ENCODE assay signal across 21 cellular contexts in genomic region chr19:18783958-18784785, GRCh38. TPM values are rescaled to one million over a fixed set of nuclear protein-coding genes. Genes with fewer than 3 reads are reported as not detected.
"Had no signal": no experiment of that assay in that cellular context is flagged by ENCODE, and none has a peak within 500 bp of the region (broad histone marks: within the 10 kb centered on the region; RNA-seq: fewer than 3 reads in every experiment).

No MANE protein-coding gene starts in this region.

- DNase-seq: activated CD4-positive, alpha-beta memory T cell treated with anti-CD3 and anti-CD28 coated beads, Interleukin-2, amount 10 ng/mL, durations not matched to agents 7 days and 5 days; activated CD8-positive, alpha-beta memory T cell treated with anti-CD3 and anti-CD28 coated beads for 24 hours; activated CD8-positive, alpha-beta memory T cell treated with anti-CD3 and anti-CD28 coated beads, Interleukin-2, amount 10 ng/mL, durations not matched to agents 7 days and 5 days; activated naive CD4-positive, alpha-beta T cell treated with Interleukin-2 at 50 U/mL for 16 hours; NCI-H1092; NCI-H1436 treated with DMSO at 0.1 percent for 48 hours; NCI-H2107; NCI-H2227 treated with DMSO at 0.1 percent for 48 hours; NCI-H524 treated with DMSO at 0.1 percent for 48 hours; SHP77 treated with DMSO at 0.1 percent for 48 hours had no signal

- H3K36me3 ChIP-seq: SJSA1 had no signal

- H3K36me3 Mint-ChIP-seq: activated naive CD8-positive, alpha-beta T cell had no signal

- H3K4me2 ChIP-seq: KMS-11, SK-N-SH had no signal

- H3K27me3 ChIP-seq: SJSA1 had no signal

- H3K4me3 Mint-ChIP-seq: activated CD4-positive, alpha-beta memory T cell treated with anti-CD3 and anti-CD28 coated beads, Interleukin-2, amount 10 ng/mL, durations not matched to agents 7 days and 5 days; activated CD4-positive, alpha-beta T cell treated with anti-CD3 and anti-CD28 coated beads for 36 hours; activated CD8-positive, alpha-beta memory T cell treated with anti-CD3 and anti-CD28 coated beads, Interleukin-2, amount 10 ng/mL, durations not matched to agents 7 days and 5 days; activated naive CD8-positive, alpha-beta T cell; activated naive CD8-positive, alpha-beta T cell treated with anti-CD3 and anti-CD28 coated beads, Interleukin-2, amount 50 U/mL, for 24 hours; T-helper 1 cell treated with Interleukin-12 subunit alpha and Interleukin-12 subunit beta and Interleukin-4 antibody, amounts not matched to agents 30 μg/mL and 1 μg/mL, for 36 hours; WTC11 had no signal

- H3K27ac ChIP-seq: KMS-11, SJSA1 had no signal

- H3K9me3 Mint-ChIP-seq: activated naive CD8-positive, alpha-beta T cell treated with anti-CD3 and anti-CD28 coated beads, Interleukin-2, amount 50 U/mL, for 24 hours; activated T-helper 2 cell treated with anti-CD3 and anti-CD28 coated beads, Interferon-gamma antibody, Interleukin-2, Interleukin-4, amounts not matched to agents 10 μg/mL and 5 μg/mL and 100 μg/mL, durations not matched to agents 14 hours and 24 hours and 36 hours; T-helper 1 cell treated with Interleukin-12 subunit alpha and Interleukin-12 subunit beta and Interleukin-4 antibody, amounts not matched to agents 30 μg/mL and 1 μg/mL, for 36 hours; WTC11 had no signal

- H3K9me3 ChIP-seq: SJSA1, SK-N-SH had no signal

- H3K27ac Mint-ChIP-seq: activated CD4-positive, alpha-beta memory T cell treated with anti-CD3 and anti-CD28 coated beads, Interleukin-2, amount 10 ng/mL, durations not matched to agents 7 days and 5 days; activated CD4-positive, alpha-beta T cell treated with anti-CD3 and anti-CD28 coated beads for 36 hours; activated CD8-positive, alpha-beta memory T cell treated with anti-CD3 and anti-CD28 coated beads, Interleukin-2, amount 10 ng/mL, durations not matched to agents 7 days and 5 days; activated naive CD8-positive, alpha-beta T cell; activated naive CD8-positive, alpha-beta T cell treated with anti-CD3 and anti-CD28 coated beads, Interleukin-2, amount 50 U/mL, for 24 hours; activated T-helper 2 cell treated with anti-CD3 and anti-CD28 coated beads, Interferon-gamma antibody, Interleukin-2, Interleukin-4, amounts not matched to agents 10 μg/mL and 5 μg/mL and 100 μg/mL, durations not matched to agents 14 hours and 24 hours and 36 hours; brain; T-helper 1 cell treated with Interleukin-12 subunit alpha and Interleukin-12 subunit beta and Interleukin-4 antibody, amounts not matched to agents 30 μg/mL and 1 μg/mL, for 36 hours; WTC11 had no signal

- H3K4me3 ChIP-seq: SJSA1 had no signal

- H3K9ac ChIP-seq: KMS-11, SK-N-SH had no signal

RNA-seq across cellular contexts. Expression of gene COMP, which starts 6.9 kb away (rescaled TPM):
- total RNA-seq: activated CD4-positive, alpha-beta memory T cell treated with anti-CD3 and anti-CD28 coated beads, Interleukin-2, amount 10 ng/mL, durations not matched to agents 7 days and 5 days; activated CD4-positive, alpha-beta T cell treated with anti-CD3 and anti-CD28 coated beads for 36 hours; activated CD8-positive, alpha-beta memory T cell treated with anti-CD3 and anti-CD28 coated beads, Interleukin-2, amount 10 ng/mL, durations not matched to agents 7 days and 5 days; activated T-helper 2 cell treated with anti-CD3 and anti-CD28 coated beads, Interferon-gamma antibody, Interleukin-2, Interleukin-4, amounts not matched to agents 10 μg/mL and 5 μg/mL and 100 μg/mL, durations not matched to agents 14 hours and 24 hours and 36 hours; LHCN-M2; SJSA1 had no signal
